In genomic region chr17:72419866-72420774, GRCh38 we compare ENCODE assay signal across 8 cellular contexts.
DNase-seq lines count a peak whose midpoint lies in the region; ATAC-seq and TF ChIP-seq lines count a peak whose summit lies in the region.

No MANE protein-coding gene starts in this region.

- peaks cover 69% of the 10 kb centered on the region for H3K4me1 Mint-ChIP-seq in MCF 10A (ENCODE audit: insufficient read depth, unreplicated experiment)
- peaks cover 19 to 32% of the 10 kb centered on the region in 2 experiments for H3K4me1 Mint-ChIP-seq in H9

- no peak overlapping the region for H3K4me2 ChIP-seq in H9 (ENCODE audit: insufficient read depth, insufficient read length, low read length)

- H3K27me3 Mint-ChIP-seq in MCF 10A (ENCODE audit: insufficient read depth, unreplicated experiment), result no peaks in the 10 kb centered on the region
- peaks cover 4% of the 10 kb centered on the region; the same call in 1 of the 2 replicates for H3K27me3 Mint-ChIP-seq in H9 (ENCODE audit: low read depth)

- H3K27ac ChIP-seq in vagina, result peak overlapping the region; percentile 17
- H3K27ac ChIP-seq in H9 (ENCODE audit: insufficient read length, low read depth, low read length), result no peak overlapping the region

- H4K91ac ChIP-seq in H9 (ENCODE audit: insufficient read length, low read depth, low read length), result no peak overlapping the region

- H3K4me3 Mint-ChIP-seq in MCF 10A (ENCODE audit: unreplicated experiment), result peak overlapping the region; percentile 21
- H3K4me3 Mint-ChIP-seq in H9, result no peak overlapping the region

- TF ChIP-seq CTCF in MCF 10A (IDR thresholded peaks at IDR 0.05; ENCODE audit: unreplicated experiment) (no peak), vagina (IDR thresholded peaks at IDR 0.05) (no peak), H9 (conservative IDR thresholded peaks at IDR 0.05) (no peak)

- H2BK120ac ChIP-seq in H9 (ENCODE audit: low read depth, low read length, poor library complexity, severe bottlenecking), result no peak overlapping the region

- no peak overlapping the region for H2BK15ac ChIP-seq in H9 (ENCODE audit: low read depth, low read length)

- no peak overlapping the region for H2BK5ac ChIP-seq in H9 (ENCODE audit: insufficient read length, low read length)

- peaks cover 39% of the 10 kb centered on the region for H3K4me1 ChIP-seq in vagina
- peaks cover 1% of the 10 kb centered on the region; the same call in 1 of the 2 replicates for H3K4me1 ChIP-seq in H9 (ENCODE audit: insufficient read depth, low read length)

- no peak overlapping the region; the same call in 1 of the 2 replicates for H3K14ac ChIP-seq in H9 (ENCODE audit: insufficient read depth, low read length)

- DNase-seq in stimulated activated naive CD4-positive, alpha-beta T cell treated with Interleukin-2 at 50 U/mL for 16 hours (lab: John Stamatoyannopoulos, UW), result peak; percentile 2
- no peak for DNase-seq in stimulated activated naive CD4-positive, alpha-beta T cell (lab: John Stamatoyannopoulos, UW)
- peak; percentile 55 for DNase-seq in MCF 10A (ENCODE audit: unreplicated experiment)
- no peak for DNase-seq in vagina (ENCODE audit: extremely low spot score in 2 of 2)
- DNase-seq in NCI-H187 treated with DMSO at 0.1 percent for 48 hours (lab: John Stamatoyannopoulos, UW), result no peak
- DNase-seq in H9, result no peak
- no peak for DNase-seq in stimulated activated naive CD8-positive, alpha-beta T cell treated with anti-CD3 and anti-CD28 coated beads, Interleukin-15, Interleukin-2, amounts not matched to agents 100 U/mL and 50 U/mL, for 24 hours

- H3K9me3 ChIP-seq in vagina, result peaks cover 12% of the 10 kb centered on the region
- peaks cover 9% of the 10 kb centered on the region for H3K9me3 ChIP-seq in H9 (ENCODE audit: control insufficient read depth, low read depth, low read length)

- no peaks in the 10 kb centered on the region for H4K20me1 ChIP-seq in H9 (ENCODE audit: control insufficient read depth, insufficient read depth, insufficient read length)

- peak; percentile 34 for ATAC-seq in HG03108 (IDR thresholded peaks at IDR 0.05; ENCODE audit: unreplicated experiment)
- ATAC-seq in stimulated activated naive CD8-positive, alpha-beta T cell treated with anti-CD3 and anti-CD28 coated beads, Interleukin-15, Interleukin-2, amounts not matched to agents 100 U/mL and 50 U/mL, for 24 hours, result no peak

- H3K9me3 Mint-ChIP-seq in MCF 10A (ENCODE audit: unreplicated experiment) (peaks cover 12% of the 10 kb centered on the region), H9 (peaks cover 17 to 22% of the 10 kb centered on the region in 2 experiments)

- H2AFZ ChIP-seq in H9 (ENCODE audit: low read length), result no peak overlapping the region

- H3K56ac ChIP-seq in H9 (ENCODE audit: insufficient read length, low read depth, low read length), result no peak overlapping the region

- no peaks in the 10 kb centered on the region for H3K23me2 ChIP-seq in H9 (ENCODE audit: insufficient read length, low read depth, low read length, poor library complexity, severe bottlenecking)

- H3K36me3 ChIP-seq in vagina, result no peaks in the 10 kb centered on the region

- no peak overlapping the region for H2AK5ac ChIP-seq in H9 (ENCODE audit: insufficient read length, low read length)

- H3K9ac ChIP-seq in H9 (ENCODE audit: extremely low read depth, insufficient read length, low read length), result no peak overlapping the region

- H2BK20ac ChIP-seq in H9 (ENCODE audit: low read depth, low read length, poor library complexity, severe bottlenecking), result no peak overlapping the region

- no peak overlapping the region for H2BK12ac ChIP-seq in H9 (ENCODE audit: insufficient read length, low read depth, low read length)

- intact Hi-C loops in MCF 10A (cut with micrococcal nuclease), result loop anchor here (2.0 to 5.0 kb wide), 2 partner anchors 47 to 299 kb away; partner anchors contain the start of gene SOX9
- intact Hi-C loops in vagina (cut with DNase I), result no loop called here

- no peak for TF ChIP-seq POLR2A in vagina (IDR thresholded peaks at IDR 0.05)

- no peak overlapping the region for H3T11ph ChIP-seq in H9 (ENCODE audit: low read length)

- H3K79me2 ChIP-seq in H9 (ENCODE audit: insufficient read depth, low read length), result no peaks in the 10 kb centered on the region

- CTCF ChIA-PET in MCF 10A (lab: Yijun Ruan, JAX), result no interaction called here

- no TSS peak for BruUV-seq in MCF 10A (replicated peaks; lab: Mats Ljungman, UMichigan)

- H3K27me3 ChIP-seq in vagina (no peaks in the 10 kb centered on the region), H9 (ENCODE audit: insufficient read depth, low read length) (no peaks in the 10 kb centered on the region)

- H3K4ac ChIP-seq in H9 (ENCODE audit: low read depth, low read length), result no peak overlapping the region

- no peak overlapping the region for H3K4me3 ChIP-seq in vagina

- H3K23ac ChIP-seq in H9 (ENCODE audit: insufficient read length, low read depth, low read length), result no peak overlapping the region

- H3K36me3 Mint-ChIP-seq in MCF 10A (ENCODE audit: insufficient read depth, unreplicated experiment), result peaks cover 74% of the 10 kb centered on the region
- H3K36me3 Mint-ChIP-seq in H9 (ENCODE audit: insufficient read depth in 1 of 3, low read depth in 3 of 3), result peaks cover 6 to 22% (median 10%) of the 10 kb centered on the region in 3 experiments

- POLR2A ChIA-PET in MCF 10A (lab: Yijun Ruan, JAX), result interaction anchor here (1.2 kb wide), 1 partner anchor 9 kb away, joined by 5 read pairs; no protein-coding TSS in a partner anchor

- H3K79me1 ChIP-seq in H9 (ENCODE audit: insufficient read depth, low read depth, low read length, poor library complexity, severe bottlenecking), result no peaks in the 10 kb centered on the region

- H3K27ac Mint-ChIP-seq in MCF 10A (ENCODE audit: low read depth, unreplicated experiment) (peak overlapping the region; percentile 57), H9 (no peak overlapping the region; a peak in 1 of 7 replicates)

- no CpG with 5 or more reads among the region's 11 CpGs for WGBS in H9 (ENCODE audit: extremely low coverage, insufficient read length, low lambda C conversion rate)

- no peak overlapping the region for H4K5ac ChIP-seq in H9 (ENCODE audit: insufficient read length, low read depth, low read length)

- H4K8ac ChIP-seq in H9 (replicated peaks; ENCODE audit: insufficient read length, low read depth, low read length), result no peak overlapping the region

- H3K18ac ChIP-seq in H9 (ENCODE audit: insufficient read length, low read depth, low read length), result no peak overlapping the region

Comparison
In these comparisons a context has a peak if more than half of its experiments do, and no peak if none do; other contexts are left out.
1. DNase-seq: peak in stimulated activated naive CD4-positive, alpha-beta T cell treated with Interleukin-2 at 50 U/mL for 16 hours (single experiment) and MCF 10A (single experiment); none in stimulated activated naive CD4-positive, alpha-beta T cell (0 of 6), vagina (0 of 2), NCI-H187 treated with DMSO at 0.1 percent for 48 hours (single experiment), H9 (single experiment) and stimulated activated naive CD8-positive, alpha-beta T cell treated with anti-CD3 and anti-CD28 coated beads, Interleukin-15, Interleukin-2, amounts not matched to agents 100 U/mL and 50 U/mL, for 24 hours (single experiment).